Comparison of ENCODE assay signal across 23 cellular contexts in genomic region chr9:1201262-1201661, GRCh38.
"Had no signal": no experiment of that assay in that cellular context is flagged by ENCODE, and none has a peak within 500 bp of the region (broad histone marks: within the 10 kb centered on the region; RNA-seq: fewer than 3 reads in every experiment).

No MANE protein-coding gene starts in this region.

- H3K4me1 ChIP-seq: esophagus muscularis mucosa, foreskin keratinocyte, gastroesophageal sphincter, neural progenitor cell, prostate gland, tibial artery had no signal

- H3K36me3 ChIP-seq: esophagus muscularis mucosa, gastroesophageal sphincter, neural progenitor cell, prostate gland, stomach, tibial artery had no signal

- H3K27ac ChIP-seq: coronary artery, esophagus muscularis mucosa, foreskin keratinocyte, gastroesophageal sphincter, neural progenitor cell, prostate gland, stomach, tibial artery had no signal

- ATAC-seq: foreskin keratinocyte; gastroesophageal sphincter; left colon; mucosa of descending colon; stimulated activated effector memory CD8-positive, alpha-beta T cell treated with anti-CD3 and anti-CD28 coated beads, Interleukin-12 subunit alpha, Interleukin-12 subunit beta, amount 100 ng/mL, for 72 hours had no signal

- H3K9me3 ChIP-seq: esophagus muscularis mucosa, gastroesophageal sphincter, mucosa of descending colon, prostate gland, stomach, tibial artery had no signal

- H3K27me3 ChIP-seq: esophagus muscularis mucosa, foreskin keratinocyte, gastroesophageal sphincter, neural progenitor cell, stomach, tibial artery had no signal

- DNase-seq: dermis blood vessel endothelial cell; effector memory CD4-positive, alpha-beta T cell; foreskin keratinocyte; hypothalamus; immature natural killer cell; islet precursor cell; kidney glomerular epithelial cell; left colon; mesenchymal stem cell; mucosa of descending colon; naive B cell; retina; stimulated activated CD4-positive, alpha-beta T cell treated with anti-CD3 and anti-CD28 coated beads, Interleukin-2, amount 100 ng/mL, for 24 hours; stimulated activated CD4-positive, alpha-beta T cell treated with anti-CD3 and anti-CD28 coated beads, Interleukin-4, amount 100 ng/mL, for 24 hours; stimulated activated naive CD4-positive, alpha-beta T cell treated with Interleukin-2 at 50 U/mL for 16 hours; tibial artery had no signal

- H3K4me3 ChIP-seq: coronary artery, esophagus muscularis mucosa, gastroesophageal sphincter, mucosa of descending colon, neural progenitor cell, prostate gland, stomach, tibial artery had no signal
